ENCODE assay signal across 23 cellular contexts in the genomic region with DNA sequence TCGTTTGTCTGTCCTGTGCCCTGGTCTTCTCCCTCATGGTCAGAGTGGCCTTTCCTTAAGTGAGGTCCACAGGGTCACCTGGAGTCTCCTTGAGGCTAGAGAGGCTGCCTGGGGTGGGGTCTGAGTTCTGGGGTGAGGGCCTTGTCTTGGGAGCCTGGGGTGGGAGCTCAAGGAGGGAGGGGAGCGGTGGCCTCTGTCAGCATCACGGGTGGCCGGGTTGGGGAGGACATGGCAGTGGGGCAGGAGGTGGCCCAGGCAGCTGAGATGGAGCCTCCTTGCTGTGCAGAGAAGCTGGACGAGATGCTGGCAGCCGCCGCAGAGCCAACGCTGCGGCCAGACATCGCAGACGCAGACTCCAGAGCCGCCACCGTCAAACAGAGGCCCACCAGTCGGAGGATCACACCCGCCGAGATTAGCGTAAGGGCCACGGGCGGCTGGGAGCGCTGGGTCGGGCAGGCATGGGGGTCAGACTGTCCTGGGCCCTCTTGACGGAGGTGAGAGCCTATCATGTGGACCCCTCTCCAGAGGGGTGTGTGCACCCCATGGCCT. TPM values are rescaled to one million over a fixed set of nuclear protein-coding genes. Genes with fewer than 3 reads are reported as not detected.
DNase-seq lines count a peak whose midpoint lies in the region; ATAC-seq and TF ChIP-seq lines count a peak whose summit lies in the region.
"Had no signal": no experiment of that assay in that cellular context is flagged by ENCODE, and none has a peak within 500 bp of the region (broad histone marks: within the 10 kb centered on the region; RNA-seq: fewer than 3 reads in every experiment).

No MANE protein-coding gene starts in this region.

- H3K9me3 Mint-ChIP-seq in chondrocyte (ENCODE audit: low read depth): no peaks in the 10 kb centered on the region
- H3K9me3 Mint-ChIP-seq: CD4-positive, alpha-beta memory T cell had no signal

- no peak overlapping the region for H3K9ac ChIP-seq in BLaER1
- H3K9ac ChIP-seq: KMS-11 had no signal

- TF ChIP-seq CTCF in chondrocyte (IDR thresholded peaks at IDR 0.05) (no peak), spleen (IDR thresholded peaks at IDR 0.05 in 8 of 11, conservative IDR thresholded peaks at IDR 0.05 in 3 of 11) (no peak)

- intact Hi-C loops in left ventricle myocardium superior (cut with micrococcal nuclease): no loop called here
- intact Hi-C loops in spleen (cut with DNase I; ENCODE audit: low total_unique reads): no loop called here

- H3K36me3 ChIP-seq in BLaER1: peaks cover 55% of the 10 kb centered on the region
- peaks cover 0 to 56% (median 0%) of the 10 kb centered on the region in 6 donors for H3K36me3 ChIP-seq in spleen
- H3K36me3 ChIP-seq: SJCRH30 had no signal

- no peak overlapping the region; the same call in 1 of the 2 replicates for H3K4me2 ChIP-seq in BLaER1
- H3K4me2 ChIP-seq: A549, KMS-11, PC-9 had no signal

- H3K4me1 ChIP-seq in BLaER1: peaks cover 39% of the 10 kb centered on the region
- H3K4me1 ChIP-seq in spleen: peaks cover 0 to 90% (median 37%) of the 10 kb centered on the region in 6 donors
- H3K4me1 ChIP-seq: A549, SJCRH30 had no signal

- H3K27me3 ChIP-seq in BLaER1 (no peaks in the 10 kb centered on the region), spleen (replicated peaks in 1 of 7) (no peaks in the 10 kb centered on the region)

- H3K27ac Mint-ChIP-seq in chondrocyte (ENCODE audit: unreplicated experiment): no peak overlapping the region

- peak; percentile 78 for DNase-seq in chondrocyte (ENCODE audit: low spot score)
- peak; percentile 17 for DNase-seq in left ventricle myocardium superior
- DNase-seq in spleen: no peak
- DNase-seq: CD4-positive, alpha-beta memory T cell; DMS153; GF-D8; GOT3; MV-4-11; NCI-H1417; NCI-H187; NCI-H2227 treated with DMSO at 0.1 percent for 48 hours; NCI-H526; PC-9; SJCRH30 had no signal

- H3K9me3 ChIP-seq in BLaER1: no peaks in the 10 kb centered on the region
- H3K9me3 ChIP-seq in spleen: no peaks in the 10 kb centered on the region
- H3K9me3 ChIP-seq: A549, SJCRH30 had no signal

- H3K27ac ChIP-seq in BLaER1: peak overlapping the region; percentile 81
- peak overlapping the region in 5 of 8 donors; percentile 49 to 74 (median 55) for H3K27ac ChIP-seq in spleen
- H3K27ac ChIP-seq: A549, KMS-11, PC-9, RWPE1, SJCRH30 had no signal

- TF ChIP-seq POLR2A in spleen (IDR thresholded peaks at IDR 0.05): no peak

- peaks cover 7% of the 10 kb centered on the region; the same call in 1 of the 2 replicates for H4K20me1 ChIP-seq in BLaER1

- ATAC-seq in left ventricle myocardium superior: no peak
- no peak for ATAC-seq in GM18511 (IDR thresholded peaks at IDR 0.05; ENCODE audit: unreplicated experiment)
- ATAC-seq in GM18519 (IDR thresholded peaks at IDR 0.05; ENCODE audit: low FRiP score, unreplicated experiment): no peak
- ATAC-seq in HG02798 (IDR thresholded peaks at IDR 0.05; ENCODE audit: poor library complexity, unreplicated experiment): no peak
- ATAC-seq: A549 had no signal

- no peak overlapping the region for H3K4me3 Mint-ChIP-seq in chondrocyte (ENCODE audit: unreplicated experiment)
- H3K4me3 Mint-ChIP-seq: CD4-positive, alpha-beta memory T cell had no signal

- H3K4me3 ChIP-seq in BLaER1: no peak overlapping the region
- H3K4me3 ChIP-seq in spleen: no peak overlapping the region
- H3K4me3 ChIP-seq: A549, PC-9, SJCRH30 had no signal

- peaks cover 6% of the 10 kb centered on the region for H3K27me3 Mint-ChIP-seq in chondrocyte (ENCODE audit: low read depth)

- H3K36me3 Mint-ChIP-seq in chondrocyte (ENCODE audit: low read depth): peaks cover 7% of the 10 kb centered on the region
- H3K36me3 Mint-ChIP-seq: CD4-positive, alpha-beta memory T cell had no signal

- 76 to 91% (median 87%) methylated on average over 10 to 22 of the region's 22 CpGs for WGBS in spleen, 5 donors

- H3K4me1 Mint-ChIP-seq in chondrocyte (ENCODE audit: low read depth): no peaks in the 10 kb centered on the region
- H3K4me1 Mint-ChIP-seq: CD4-positive, alpha-beta memory T cell had no signal

RNA-seq across cellular contexts. Expression of gene ACR, which starts 23.3 kb away (rescaled TPM):
- total RNA-seq in chondrocyte (0.45 to 0.74 TPM (median 0.63 TPM) in 3 replicates), left ventricle myocardium superior (not detected), spleen (10 to 100 TPM in 1 of 7 donors, 1 to 10 TPM in 5, under 1 TPM in 1; 0.88 to 12.5 (median 2.3) TPM)
- polyA plus RNA-seq in spleen: 1 to 10 TPM in 1 of 3 donors, under 1 TPM in 2; 0.21 to 1.2 (median 0.67) TPM
- total RNA-seq: CD4-positive, alpha-beta memory T cell; Daoy; HT-29; PC-9; SJCRH30 had no signal
- polyA plus RNA-seq: A549; CD4-positive, alpha-beta memory T cell had no signal

RNA-seq across cellular contexts. Expression of gene SHANK3, which starts 42.1 kb away (rescaled TPM):
- total RNA-seq in chondrocyte (3.9 to 7.5 TPM (median 7.0 TPM) in 3 replicates), left ventricle myocardium superior (22.9 TPM), spleen (100 to 1,000 TPM in 3 of 7 donors, 10 to 100 TPM in 4; 55.5 to 264 (median 89.1) TPM)
- polyA plus RNA-seq in spleen: 100 to 1,000 TPM in 1 of 3 donors, 10 to 100 TPM in 1, 1 to 10 TPM in 1; 9.9 to 112 (median 31.8) TPM
- total RNA-seq: CD4-positive, alpha-beta memory T cell; HT-29 had no signal
- polyA plus RNA-seq: CD4-positive, alpha-beta memory T cell had no signal
